Comparison of ENCODE assay signal across 31 cellular contexts in the genomic region with DNA sequence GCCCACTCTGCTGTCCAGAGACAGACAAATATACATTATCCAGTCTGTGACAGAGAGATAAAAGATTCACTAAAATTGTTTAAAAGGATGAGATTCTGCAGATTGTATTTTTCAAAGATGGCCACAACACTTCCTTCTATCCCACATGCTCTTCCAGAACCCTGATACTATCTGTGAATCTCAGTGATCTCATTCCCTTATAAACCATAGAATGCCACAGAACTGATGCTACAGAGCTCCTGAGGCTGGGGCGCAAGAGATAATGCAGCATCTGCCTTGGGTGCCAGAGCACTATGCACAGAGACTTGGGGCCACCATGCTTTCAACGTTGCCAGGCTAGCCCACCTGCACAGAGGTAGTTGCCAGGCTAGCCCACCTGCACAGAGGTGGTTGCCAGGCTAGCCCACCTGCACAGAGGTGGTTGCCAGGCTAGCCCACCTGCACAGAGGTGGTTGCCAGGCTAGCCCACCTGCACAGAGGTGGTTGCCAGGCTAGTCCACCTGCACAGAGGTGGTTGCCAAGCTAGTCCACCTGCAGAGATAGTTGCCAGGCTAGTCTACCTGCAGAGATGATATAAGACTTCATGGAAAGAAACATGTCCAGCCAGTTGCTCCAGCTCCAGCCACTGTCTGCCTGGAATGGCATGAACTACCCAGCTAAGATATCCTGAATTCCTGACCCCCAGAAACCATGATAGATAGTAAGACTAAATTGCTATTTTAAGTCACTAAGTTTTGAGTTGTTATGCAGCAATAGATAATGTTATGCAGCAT. TPM values are rescaled to one million over a fixed set of nuclear protein-coding genes. Genes with fewer than 3 reads are reported as not detected.
"Had no signal": no experiment of that assay in that cellular context is flagged by ENCODE, and none has a peak within 500 bp of the region (broad histone marks: within the 10 kb centered on the region; RNA-seq: fewer than 3 reads in every experiment).

No MANE protein-coding gene starts in this region.

- H3K9me3 Mint-ChIP-seq: activated CD4-positive, alpha-beta memory T cell treated with anti-CD3 and anti-CD28 coated beads, Interleukin-2, amount 10 ng/mL, durations not matched to agents 7 days and 5 days; activated naive CD4-positive, alpha-beta T cell treated with anti-CD3 and anti-CD28 coated beads, Interleukin-2, amount 10 ng/mL, durations not matched to agents 7 days and 5 days; activated naive CD8-positive, alpha-beta T cell treated with anti-CD3 and anti-CD28 coated beads, Interleukin-2, amount 50 U/mL, for 24 hours had no signal

- H3K36me3 ChIP-seq: WERI-Rb-1 had no signal

- H3K4me1 Mint-ChIP-seq: activated CD4-positive, alpha-beta memory T cell treated with anti-CD3 and anti-CD28 coated beads, Interleukin-2, amount 10 ng/mL, durations not matched to agents 7 days and 5 days; activated CD8-positive, alpha-beta memory T cell treated with anti-CD3 and anti-CD28 coated beads, Interleukin-2, amount 10 ng/mL, durations not matched to agents 7 days and 5 days; activated naive CD4-positive, alpha-beta T cell treated with anti-CD3 and anti-CD28 coated beads, Interleukin-2, amount 10 ng/mL, durations not matched to agents 7 days and 5 days; activated naive CD8-positive, alpha-beta T cell treated with anti-CD3 and anti-CD28 coated beads, Interleukin-2, amount 50 U/mL, for 24 hours had no signal

- ATAC-seq: activated CD8-positive, alpha-beta memory T cell treated with anti-CD3 and anti-CD28 coated beads, Interleukin-2, amount 10 ng/mL, durations not matched to agents 7 days and 5 days; activated naive CD8-positive, alpha-beta T cell treated with anti-CD3 and anti-CD28 coated beads, Interleukin-2, amount 50 U/mL, for 24 hours; Right ventricle myocardium inferior had no signal

- DNase-seq: activated CD4-positive, alpha-beta memory T cell treated with anti-CD3 and anti-CD28 coated beads, Interleukin-2, amount 10 ng/mL, durations not matched to agents 7 days and 5 days; activated CD4-positive, alpha-beta T cell treated with anti-CD3 and anti-CD28 coated beads for 1 hour; activated CD4-positive, alpha-beta T cell treated with anti-CD3 and anti-CD28 coated beads for 48 hours; activated CD4-positive, CD25-positive, alpha-beta regulatory T cell; activated CD8-positive, alpha-beta memory T cell treated with anti-CD3 and anti-CD28 coated beads for 24 hours; activated CD8-positive, alpha-beta memory T cell treated with anti-CD3 and anti-CD28 coated beads, Interleukin-2, amount 10 ng/mL, durations not matched to agents 7 days and 5 days; activated CD8-positive, alpha-beta memory T cell treated with anti-CD3 and anti-CD28 coated beads, Interleukin-2, amount 50 U/mL, for 48 hours; activated effector memory CD4-positive, alpha-beta T cell treated with Interleukin-2 at 50 U/mL for 16 hours; activated naive CD4-positive, alpha-beta T cell treated with anti-CD3 and anti-CD28 coated beads, Interleukin-2, amount 10 ng/mL, durations not matched to agents 7 days and 5 days; activated naive CD8-positive, alpha-beta T cell treated with anti-CD3 and anti-CD28 coated beads, Interleukin-2, amount 50 U/mL, for 24 hours; activated T-cell treated with anti-CD3 and anti-CD28 coated beads, Interleukin-2, amount 50 U/mL, for 48 hours; anterior cingulate cortex; caudate nucleus; cerebellar nuclear complex; NCI-H1105; NCI-H1417 treated with DMSO at 0.1 percent for 48 hours; NCI-H187 treated with DMSO at 0.1 percent for 48 hours; NCI-H2081; NCI-H2171 treated with DMSO at 0.1 percent for 48 hours; NCI-H2227 treated with DMSO at 0.1 percent for 48 hours; NCI-H446; SIG-M5; T1000; WERI-Rb-1 had no signal

- H3K4me3 Mint-ChIP-seq: activated CD4-positive, alpha-beta memory T cell treated with anti-CD3 and anti-CD28 coated beads, Interleukin-2, amount 10 ng/mL, durations not matched to agents 7 days and 5 days; activated CD8-positive, alpha-beta memory T cell treated with anti-CD3 and anti-CD28 coated beads, Interleukin-2, amount 10 ng/mL, durations not matched to agents 7 days and 5 days; activated naive CD4-positive, alpha-beta T cell treated with anti-CD3 and anti-CD28 coated beads, Interleukin-2, amount 10 ng/mL, durations not matched to agents 7 days and 5 days; activated naive CD8-positive, alpha-beta T cell; activated naive CD8-positive, alpha-beta T cell treated with anti-CD3 and anti-CD28 coated beads, Interleukin-2, amount 50 U/mL, for 24 hours; brain had no signal

- H3K27ac ChIP-seq: RWPE1, WERI-Rb-1 had no signal

- H3K36me3 Mint-ChIP-seq: activated CD8-positive, alpha-beta memory T cell treated with anti-CD3 and anti-CD28 coated beads, Interleukin-2, amount 10 ng/mL, durations not matched to agents 7 days and 5 days; activated naive CD4-positive, alpha-beta T cell treated with anti-CD3 and anti-CD28 coated beads, Interleukin-2, amount 10 ng/mL, durations not matched to agents 7 days and 5 days; activated naive CD8-positive, alpha-beta T cell; brain had no signal

- H3K27ac Mint-ChIP-seq: activated CD4-positive, alpha-beta memory T cell treated with anti-CD3 and anti-CD28 coated beads, Interleukin-2, amount 10 ng/mL, durations not matched to agents 7 days and 5 days; activated CD8-positive, alpha-beta memory T cell treated with anti-CD3 and anti-CD28 coated beads, Interleukin-2, amount 10 ng/mL, durations not matched to agents 7 days and 5 days; activated naive CD4-positive, alpha-beta T cell treated with anti-CD3 and anti-CD28 coated beads, Interleukin-2, amount 10 ng/mL, durations not matched to agents 7 days and 5 days; activated naive CD8-positive, alpha-beta T cell; activated naive CD8-positive, alpha-beta T cell treated with anti-CD3 and anti-CD28 coated beads, Interleukin-2, amount 50 U/mL, for 24 hours; brain had no signal

RNA-seq across cellular contexts. Expression of a gene that starts 17.6 kb away (rescaled TPM):
- total RNA-seq: activated CD4-positive, alpha-beta memory T cell treated with anti-CD3 and anti-CD28 coated beads, Interleukin-2, amount 10 ng/mL, durations not matched to agents 7 days and 5 days; T-helper 1 cell treated with Interleukin-12 subunit alpha and Interleukin-12 subunit beta and Interleukin-4 antibody, amounts not matched to agents 30 ng/mL and 1 ng/mL, for 36 hours; T-helper 2 cell treated with Interferon-gamma antibody and Interleukin-4, amounts not matched to agents 100 ng/mL and 5 ng/mL, for 36 hours had no signal

RNA-seq across cellular contexts. Expression of a gene that starts 26.6 kb away (rescaled TPM):
- total RNA-seq: activated CD4-positive, alpha-beta memory T cell treated with anti-CD3 and anti-CD28 coated beads, Interleukin-2, amount 10 ng/mL, durations not matched to agents 7 days and 5 days; activated CD8-positive, alpha-beta memory T cell treated with anti-CD3 and anti-CD28 coated beads, Interleukin-2, amount 10 ng/mL, durations not matched to agents 7 days and 5 days; bronchial epithelial cell; Right ventricle myocardium inferior; T-helper 1 cell treated with Interleukin-12 subunit alpha and Interleukin-12 subunit beta and Interleukin-4 antibody, amounts not matched to agents 30 ng/mL and 1 ng/mL, for 36 hours; T-helper 2 cell treated with Interferon-gamma antibody and Interleukin-4, amounts not matched to agents 100 ng/mL and 5 ng/mL, for 36 hours had no signal
